12 cellular contexts compared by ENCODE assay signal in the genomic region with DNA sequence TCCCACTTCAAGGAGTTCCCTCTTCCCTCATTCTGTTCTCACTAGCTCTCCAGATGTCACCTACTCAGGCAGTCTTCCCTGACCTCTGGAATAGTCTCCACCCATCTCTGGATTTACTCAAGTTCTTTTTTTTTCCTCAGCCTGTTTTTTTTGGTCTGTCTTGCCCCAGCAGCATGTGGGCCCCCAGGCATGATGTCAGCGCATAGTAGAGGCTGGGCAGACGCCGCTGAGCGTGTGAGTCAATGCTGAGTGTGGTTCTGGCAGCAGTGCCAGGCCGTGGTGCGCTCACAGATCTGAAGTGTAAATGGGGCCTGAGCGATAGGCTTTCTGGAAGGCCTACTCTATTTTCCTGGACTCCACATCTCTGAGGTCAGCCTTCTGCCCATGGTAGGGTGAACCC. TPM values are rescaled to one million over a fixed set of nuclear protein-coding genes. Genes with fewer than 3 reads are reported as not detected.
A peak's percentile ranks its signal among the peaks of the same experiment; 100 is the strongest.
DNase-seq lines count a peak whose midpoint lies in the region; ATAC-seq and TF ChIP-seq lines count a peak whose summit lies in the region.
"Had no signal": no experiment of that assay in that cellular context is flagged by ENCODE, and none has a peak within 500 bp of the region (broad histone marks: within the 10 kb centered on the region; RNA-seq: fewer than 3 reads in every experiment).

No MANE protein-coding gene starts in this region.

- TF ChIP-seq CTCF in AG04449 (IDR thresholded peaks at IDR 0.05; ENCODE audit: insufficient read depth, low read length, missing control alignments) (no peak), brain microvascular endothelial cell (IDR thresholded peaks at IDR 0.05; ENCODE audit: low read depth, low read length, missing control alignments) (no peak), left lung (IDR thresholded peaks at IDR 0.05) (no peak), neural progenitor cell (IDR thresholded peaks at IDR 0.05) (no peak)

- H3F3A ChIP-seq in neural progenitor cell (ENCODE audit: low read depth), result no peaks in the 10 kb centered on the region

- peak; percentile 68 for ATAC-seq in left lung
- no peak for ATAC-seq in GM21526 (IDR thresholded peaks at IDR 0.05; ENCODE audit: low FRiP score, unreplicated experiment)
- ATAC-seq: activated T-helper 17 cell treated with anti-CD3 and anti-CD28 coated beads, Interleukin-2, amount 50 U/mL, for 72 hours had no signal

- H3K27ac ChIP-seq in brain microvascular endothelial cell, result no peak overlapping the region
- no peak overlapping the region for H3K27ac ChIP-seq in left lung
- H3K27ac ChIP-seq in neural progenitor cell, result no peak overlapping the region

- peaks cover 0 to 8% of the 10 kb centered on the region in 2 donors for H3K9me3 ChIP-seq in left lung
- H3K9me3 ChIP-seq in neural progenitor cell (ENCODE audit: low read depth), result peaks cover 11% of the 10 kb centered on the region

- intact Hi-C loops in left lung (cut with DNase I), result loop anchor here in 1 of 2 donors (10.0 kb wide), 1 partner anchor 285 kb away; no protein-coding TSS in a partner anchor
- intact Hi-C loops in activated naive CD4-positive, alpha-beta T cell treated with anti-CD3 and anti-CD28 coated beads for 36 hours (cut with micrococcal nuclease), result no loop called here

- H3K36me3 ChIP-seq in brain microvascular endothelial cell (replicated peaks) (no peaks in the 10 kb centered on the region), left lung (no peaks in the 10 kb centered on the region), neural progenitor cell (no peaks in the 10 kb centered on the region)

- H3K9ac ChIP-seq in neural progenitor cell, result no peak overlapping the region

- no peaks in the 10 kb centered on the region for H3K4me1 Mint-ChIP-seq in activated naive CD4-positive, alpha-beta T cell treated with anti-CD3 and anti-CD28 coated beads for 36 hours (ENCODE audit: low read depth)
- H3K4me1 Mint-ChIP-seq in neural progenitor cell, result no peaks in the 10 kb centered on the region
- H3K4me1 Mint-ChIP-seq: activated T-helper 17 cell treated with anti-CD3 and anti-CD28 coated beads, Interleukin-2, amount 50 U/mL, for 72 hours; CD4-positive, alpha-beta memory T cell had no signal

- in situ Hi-C loops in brain microvascular endothelial cell (cut with HindIII; ENCODE audit: low pct_ligation_motif_present, low sequenced_read_pairs), result no loop called here

- H3K27me3 Mint-ChIP-seq in activated naive CD4-positive, alpha-beta T cell treated with anti-CD3 and anti-CD28 coated beads for 36 hours (ENCODE audit: low read depth), result no peaks in the 10 kb centered on the region
- peaks cover 15% of the 10 kb centered on the region for H3K27me3 Mint-ChIP-seq in neural progenitor cell (ENCODE audit: insufficient read depth, low read depth)
- H3K27me3 Mint-ChIP-seq: activated T-helper 17 cell treated with anti-CD3 and anti-CD28 coated beads, Interleukin-2, amount 50 U/mL, for 72 hours; CD4-positive, alpha-beta memory T cell; stimulated activated naive CD8-positive, alpha-beta T cell treated with anti-CD3 and anti-CD28 coated beads, Interleukin-15, Interleukin-2, amounts not matched to agents 100 ng/mL and 50 ng/mL, for 24 hours had no signal

- H3K4me3 Mint-ChIP-seq in activated naive CD4-positive, alpha-beta T cell treated with anti-CD3 and anti-CD28 coated beads for 36 hours, result no peak overlapping the region
- H3K4me3 Mint-ChIP-seq in neural progenitor cell, result no peak overlapping the region
- H3K4me3 Mint-ChIP-seq: activated T-helper 17 cell treated with anti-CD3 and anti-CD28 coated beads, Interleukin-2, amount 50 U/mL, for 72 hours; CD4-positive, alpha-beta memory T cell; stimulated activated naive CD8-positive, alpha-beta T cell treated with anti-CD3 and anti-CD28 coated beads, Interleukin-15, Interleukin-2, amounts not matched to agents 100 ng/mL and 50 ng/mL, for 24 hours had no signal

- no peaks in the 10 kb centered on the region for H4K20me1 ChIP-seq in neural progenitor cell (ENCODE audit: low read depth)

- CTCF ChIA-PET in AG04449 (lab: Yijun Ruan, JAX), result no interaction called here
- CTCF ChIA-PET in activated naive CD4-positive, alpha-beta T cell treated with anti-CD3 and anti-CD28 coated beads for 36 hours (lab: Charles Lee), result no interaction called here

- no peak overlapping the region for H3K27ac Mint-ChIP-seq in activated naive CD4-positive, alpha-beta T cell treated with anti-CD3 and anti-CD28 coated beads for 36 hours
- H3K27ac Mint-ChIP-seq in neural progenitor cell, result no peak overlapping the region
- H3K27ac Mint-ChIP-seq: activated T-helper 17 cell treated with anti-CD3 and anti-CD28 coated beads, Interleukin-2, amount 50 U/mL, for 72 hours; stimulated activated naive CD8-positive, alpha-beta T cell treated with anti-CD3 and anti-CD28 coated beads, Interleukin-15, Interleukin-2, amounts not matched to agents 100 ng/mL and 50 ng/mL, for 24 hours had no signal

- H3K4me1 ChIP-seq in left lung (no peaks in the 10 kb centered on the region), neural progenitor cell (no peaks in the 10 kb centered on the region)

- H2AFZ ChIP-seq in neural progenitor cell (replicated peaks), result no peak overlapping the region

- H3K27me3 ChIP-seq in brain microvascular endothelial cell (replicated peaks) (no peaks in the 10 kb centered on the region), left lung (no peaks in the 10 kb centered on the region), neural progenitor cell (no peaks in the 10 kb centered on the region)

- H3K9me3 Mint-ChIP-seq in activated naive CD4-positive, alpha-beta T cell treated with anti-CD3 and anti-CD28 coated beads for 36 hours, result no peaks in the 10 kb centered on the region
- H3K9me3 Mint-ChIP-seq in neural progenitor cell, result peaks cover 36% of the 10 kb centered on the region
- H3K9me3 Mint-ChIP-seq: activated T-helper 17 cell treated with anti-CD3 and anti-CD28 coated beads, Interleukin-2, amount 50 U/mL, for 72 hours; stimulated activated naive CD8-positive, alpha-beta T cell treated with anti-CD3 and anti-CD28 coated beads, Interleukin-15, Interleukin-2, amounts not matched to agents 100 ng/mL and 50 ng/mL, for 24 hours had no signal

- no peak overlapping the region for H3K4me2 ChIP-seq in neural progenitor cell

- H3K79me2 ChIP-seq in neural progenitor cell (ENCODE audit: low read depth), result no peaks in the 10 kb centered on the region

- DNase-seq in AG04449 (ENCODE audit: low read depth, low spot score) (peak; percentile 24), HK-2 (ENCODE audit: unreplicated experiment) (peak; percentile 76), brain microvascular endothelial cell (peak; percentile 63), left lung (peak; percentile 48 to 75), NCI-H82 treated with DMSO at 0.1 percent for 48 hours (lab: John Stamatoyannopoulos, UW; ENCODE audit: unreplicated experiment) (no peak), neural progenitor cell (ENCODE audit: low spot score) (no peak)
- DNase-seq in activated naive CD4-positive, alpha-beta T cell treated with anti-CD3 and anti-CD28 coated beads for 36 hours, result no peak
- DNase-seq: CD4-positive, alpha-beta memory T cell; NCI-H1092 treated with DMSO at 0.1 percent for 48 hours had no signal

- POLR2A ChIA-PET in AG04449 (lab: Yijun Ruan, JAX), result no interaction called here

- no peaks in the 10 kb centered on the region for H3K36me3 Mint-ChIP-seq in activated naive CD4-positive, alpha-beta T cell treated with anti-CD3 and anti-CD28 coated beads for 36 hours (ENCODE audit: low read depth)
- H3K36me3 Mint-ChIP-seq in neural progenitor cell, result no peaks in the 10 kb centered on the region
- H3K36me3 Mint-ChIP-seq: CD4-positive, alpha-beta memory T cell had no signal

- H3K4me3 ChIP-seq in AG04449 (ENCODE audit: low read depth, low read length), result no peak overlapping the region
- H3K4me3 ChIP-seq in brain microvascular endothelial cell (ENCODE audit: low read depth, low read length), result no peak overlapping the region
- no peak overlapping the region for H3K4me3 ChIP-seq in left lung
- H3K4me3 ChIP-seq in neural progenitor cell, result no peak overlapping the region

RNA-seq across cellular contexts. Expression of gene KCNJ18, which starts 2.7 kb away (rescaled TPM):
- total RNA-seq in left lung (not detected), neural progenitor cell (ENCODE audit: low replicate concordance) (not detected in 2 replicates)
- total RNA-seq in activated naive CD4-positive, alpha-beta T cell treated with anti-CD3 and anti-CD28 coated beads for 36 hours, result not detected
- total RNA-seq: activated T-helper 17 cell treated with anti-CD3 and anti-CD28 coated beads, Interleukin-2, amount 50 U/mL, for 72 hours; CD4-positive, alpha-beta memory T cell had no signal

Comparison
In these comparisons a context has a peak if more than half of its experiments do, and no peak if none do; other contexts are left out.
1. DNase-seq: peak in AG04449 (single experiment), HK-2 (single experiment), brain microvascular endothelial cell (single experiment) and left lung (2 of 2); none in activated naive CD4-positive, alpha-beta T cell treated with anti-CD3 and anti-CD28 coated beads for 36 hours (single experiment), NCI-H82 treated with DMSO at 0.1 percent for 48 hours (single experiment) and neural progenitor cell (single experiment).